8 cellular contexts compared by ENCODE assay signal in genomic region chr11:78586452-78587046, GRCh38. TPM values are rescaled to one million over a fixed set of nuclear protein-coding genes. Genes with fewer than 3 reads are reported as not detected.
A peak's percentile ranks its signal among the peaks of the same experiment; 100 is the strongest.
DNase-seq lines count a peak whose midpoint lies in the region; TF ChIP-seq lines count a peak whose summit lies in the region.

No MANE protein-coding gene starts in this region.

- no peak overlapping the region for H3K4me3 Mint-ChIP-seq in neural crest cell

- peaks cover 9% of the 10 kb centered on the region for H3K36me3 Mint-ChIP-seq in neural crest cell (ENCODE audit: low read depth)

- peaks cover 15% of the 10 kb centered on the region for H3K9me3 Mint-ChIP-seq in neural crest cell

- H3K27ac ChIP-seq in MM.1S (ENCODE audit: low read length), result no peak overlapping the region
- no peak overlapping the region for H3K27ac ChIP-seq in mammary epithelial cell (ENCODE audit: insufficient read depth, low read depth, low read length)

- DNase-seq in GM10248 (ENCODE audit: extremely low spot score) (peak; percentile 44), MM.1S (peak; percentile 57), mammary epithelial cell (no peak), neural crest cell (ENCODE audit: low read depth, low spot score) (no peak), Ammon's horn (ENCODE audit: low spot score) (no peak), NCI-H1417 (lab: John Stamatoyannopoulos, UW) (no peak), putamen (ENCODE audit: low spot score) (no peak), NCI-H2227 treated with DMSO at 0.1 percent for 48 hours (lab: John Stamatoyannopoulos, UW) (no peak)

- TF ChIP-seq CTCF in GM10248 (IDR thresholded peaks at IDR 0.05; ENCODE audit: control extremely low read depth, extremely low read depth, low read depth, missing control alignments) (peak; percentile 45), MM.1S (IDR thresholded peaks at IDR 0.05; ENCODE audit: low read length) (peak; percentile 65), mammary epithelial cell (conservative IDR thresholded peaks at IDR 0.05 in 1 of 2, IDR thresholded peaks at IDR 0.05 in 1 of 2; ENCODE audit: extremely low read depth in 1 of 2, insufficient read depth in 1 of 2, low read depth in 1 of 2, low read length in 2 of 2) (peak; percentile 57 to 59), neural crest cell (conservative IDR thresholded peaks at IDR 0.05) (peak; percentile 72)

- BruUV-seq in mammary epithelial cell (replicated peaks; lab: Mats Ljungman, UMichigan), result no TSS peak

- H3K9me2 ChIP-seq in MM.1S (replicated peaks; ENCODE audit: insufficient read depth, low read length), result no peaks in the 10 kb centered on the region

- 94% methylated on average over 1 of the region's 1 CpG for WGBS in mammary epithelial cell (ENCODE audit: low coverage, missing lambda C conversion rate)

- in situ Hi-C loops in mammary epithelial cell (cut with MboI; ENCODE audit: low sequenced_read_pairs in 2 of 2), result no loop called here

- H3K9ac ChIP-seq in MM.1S (ENCODE audit: low read length), result no peak overlapping the region
- no peak overlapping the region for H3K9ac ChIP-seq in mammary epithelial cell (ENCODE audit: insufficient read depth, low read length)

- H3K36me3 ChIP-seq in MM.1S (replicated peaks; ENCODE audit: insufficient read depth, low read length) (no peaks in the 10 kb centered on the region), mammary epithelial cell (ENCODE audit: insufficient read depth, low read length) (no peaks in the 10 kb centered on the region)

- CTCF ChIA-PET in GM10248 (lab: Yijun Ruan, JAX), result interaction anchor here (0.7 to 1.9 kb wide), 6 partner anchors 10 to 828 kb away, joined by 3 to 8 read pairs (median 3); no protein-coding TSS in a partner anchor
- CTCF ChIA-PET in mammary epithelial cell (lab: Charles Lee; ENCODE audit: low non-redundant PET), result no interaction called here

- no peak overlapping the region for H3K4me2 ChIP-seq in MM.1S (ENCODE audit: low read depth, low read length)
- H3K4me2 ChIP-seq in mammary epithelial cell (ENCODE audit: insufficient read depth, low read depth, low read length), result no peak overlapping the region

- H3K4me1 ChIP-seq in MM.1S (ENCODE audit: low read length), result no peaks in the 10 kb centered on the region
- no peaks in the 10 kb centered on the region for H3K4me1 ChIP-seq in mammary epithelial cell (ENCODE audit: insufficient read depth, low read length)

- POLR2A ChIA-PET in GM10248 (lab: Yijun Ruan, JAX), result no interaction called here

- dilution Hi-C loops in mammary epithelial cell (cut with HindIII; ENCODE audit: low sequenced_read_pairs), result no loop called here

- no peak overlapping the region for H2AFZ ChIP-seq in MM.1S (ENCODE audit: low read length)
- no peak overlapping the region for H2AFZ ChIP-seq in mammary epithelial cell (ENCODE audit: low read depth, low read length)

- no peaks in the 10 kb centered on the region for H3K9me3 ChIP-seq in MM.1S (replicated peaks; ENCODE audit: insufficient read depth, low read length)
- H3K9me3 ChIP-seq in mammary epithelial cell (replicated peaks; ENCODE audit: insufficient read depth, low read length), result peaks cover 6% of the 10 kb centered on the region

- H3K27me3 Mint-ChIP-seq in neural crest cell (ENCODE audit: low read depth), result no peaks in the 10 kb centered on the region

- no peaks in the 10 kb centered on the region for H3F3A ChIP-seq in MM.1S (ENCODE audit: insufficient read depth, low read length)

- H3K79me2 ChIP-seq in MM.1S (ENCODE audit: low read length) (no peaks in the 10 kb centered on the region), mammary epithelial cell (ENCODE audit: insufficient read depth, low read length) (no peaks in the 10 kb centered on the region)

- H3K27me3 ChIP-seq in MM.1S (replicated peaks; ENCODE audit: insufficient read depth, low read length) (no peaks in the 10 kb centered on the region), mammary epithelial cell (ENCODE audit: insufficient read depth, low read length) (no peaks in the 10 kb centered on the region)

- H3K4me3 ChIP-seq in MM.1S (ENCODE audit: low read length) (no peak overlapping the region), mammary epithelial cell (replicated peaks in 1 of 3; ENCODE audit: insufficient read depth in 1 of 3, low read depth in 2 of 3, low read length in 3 of 3) (no peak overlapping the region)

- H3K4me1 Mint-ChIP-seq in neural crest cell, result no peaks in the 10 kb centered on the region

- H4K20me1 ChIP-seq in MM.1S (ENCODE audit: insufficient read depth, low read length), result no peaks in the 10 kb centered on the region
- H4K20me1 ChIP-seq in mammary epithelial cell (ENCODE audit: insufficient read depth, low read length), result no peaks in the 10 kb centered on the region

- intact Hi-C loops in mammary epithelial cell (cut with micrococcal nuclease), result no loop called here

- H3K27ac Mint-ChIP-seq in neural crest cell (ENCODE audit: unreplicated experiment), result no peak overlapping the region

RNA-seq across cellular contexts. Expression of gene NARS2, which starts 11.9 kb away (rescaled TPM):
- 10 to 100 TPM; 21.8 to 22.3 TPM for total RNA-seq in mammary epithelial cell
- 12.1 TPM for polyA plus RNA-seq in mammary epithelial cell
- 11.3 TPM for polyA minus RNA-seq in mammary epithelial cell
- 28.2 and 30.8 TPM in 2 replicates for total RNA-seq in neural crest cell

Comparison
In these comparisons a context has a peak if more than half of its experiments do, and no peak if none do; other contexts are left out.
1. DNase-seq: peak in GM10248 (single experiment) and MM.1S (single experiment); none in mammary epithelial cell (single experiment), neural crest cell (single experiment), Ammon's horn (single experiment), NCI-H1417 (0 of 3), putamen (single experiment) and NCI-H2227 treated with DMSO at 0.1 percent for 48 hours (single experiment).
2. Peak in every context shown above with its lines, with median percentiles within 50 percentile points of each other: CTCF ChIP-seq.